Comparison of ENCODE assay signal across 15 cellular contexts in the genomic region with DNA sequence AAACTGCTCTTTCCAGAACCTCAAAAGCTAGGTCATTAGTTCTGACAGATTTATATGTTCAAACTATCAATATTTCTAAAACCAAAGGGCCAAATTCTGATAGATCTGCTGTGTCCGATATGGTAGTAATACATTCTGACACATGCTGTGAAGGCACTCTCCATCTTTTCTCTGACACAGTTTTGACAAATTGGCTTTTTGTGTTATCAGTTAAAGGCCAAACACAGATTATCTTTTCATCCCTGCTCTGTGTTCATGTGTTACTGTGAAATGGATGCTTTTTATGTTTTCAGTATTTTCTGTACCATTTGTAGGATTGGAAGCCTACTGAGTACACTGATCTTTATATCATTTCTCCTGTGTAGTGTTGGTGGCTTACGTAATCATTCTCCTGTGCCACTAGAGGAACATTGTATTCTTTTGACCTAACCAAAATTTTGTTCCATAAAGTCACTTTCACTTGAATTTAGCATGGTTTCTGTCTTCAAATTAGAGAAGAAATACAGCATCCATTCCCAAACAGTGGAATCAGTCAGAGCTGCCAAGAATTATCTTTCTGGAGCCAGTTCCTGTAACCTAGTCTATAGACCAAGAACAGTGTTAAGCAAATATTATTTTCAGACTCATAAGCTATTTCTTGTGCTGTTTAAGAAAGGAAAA.
DNase-seq lines count a peak whose midpoint lies in the region; ATAC-seq and TF ChIP-seq lines count a peak whose summit lies in the region.
"Had no signal": no experiment of that assay in that cellular context is flagged by ENCODE, and none has a peak within 500 bp of the region (broad histone marks: within the 10 kb centered on the region; RNA-seq: fewer than 3 reads in every experiment).

No MANE protein-coding gene starts in this region.

- H3K27ac ChIP-seq in VCaP = peak overlapping the region; percentile 25
- no peak overlapping the region for H3K27ac ChIP-seq in right cardiac atrium (ENCODE audit: low read length)
- no peak overlapping the region for H3K27ac ChIP-seq in aorta (ENCODE audit: low read depth in 1 of 2, low read length in 2 of 2)
- H3K27ac ChIP-seq in sigmoid colon = peak overlapping the region in 1 of 4 donors; percentile 19
- H3K27ac ChIP-seq: BLaER1 had no signal

- peak; percentile 49 to 86 for ATAC-seq in right cardiac atrium
- ATAC-seq in aorta (ENCODE audit: low FRiP score) = peak; percentile 56
- ATAC-seq in stimulated activated naive CD8-positive, alpha-beta T cell treated with anti-CD3 and anti-CD28 coated beads, Interleukin-15, amount 100 ng/mL, for 72 hours = no peak

- H3K4me1 ChIP-seq in right cardiac atrium (ENCODE audit: control insufficient read depth, insufficient read depth, low read length) (no peaks in the 10 kb centered on the region), aorta (ENCODE audit: control insufficient read depth in 1 of 2, insufficient read depth in 2 of 2, low read length in 2 of 2) (peaks cover 3 to 4% of the 10 kb centered on the region in 2 donors), sigmoid colon (peaks cover 0 to 18% (median 6%) of the 10 kb centered on the region in 4 donors)
- H3K4me1 ChIP-seq: BLaER1 had no signal

- intact Hi-C loops in right cardiac atrium (cut with DNase I) (no loop called here), aorta (cut with DNase I) (no loop called here), sigmoid colon (cut with DNase I) (no loop called here)

- DNase-seq in fibroblast of gingiva (ENCODE audit: low read depth) (peak; percentile 12), right cardiac atrium (no peak), aorta (no peak), sigmoid colon (no peak), H4 (ENCODE audit: low spot score) (no peak)
- no peak for DNase-seq in stimulated activated naive CD8-positive, alpha-beta T cell treated with anti-CD3 and anti-CD28 coated beads, Interleukin-15, amount 100 ng/mL, for 72 hours
- DNase-seq: CD8-positive, alpha-beta memory T cell; DND-41; GDM1; KBM-7; NCI-H146; NCI-H226; NCI-H526 treated with DMSO at 0.1 percent for 48 hours had no signal

- no peaks in the 10 kb centered on the region for H3K36me3 ChIP-seq in aorta (ENCODE audit: control insufficient read depth in 1 of 2, insufficient read depth in 2 of 2, low read length in 1 of 2)
- H3K36me3 ChIP-seq in sigmoid colon = no peaks in the 10 kb centered on the region
- H3K36me3 ChIP-seq: BLaER1 had no signal

- no peak overlapping the region for H3K4me3 ChIP-seq in right cardiac atrium (ENCODE audit: low read length)
- no peak overlapping the region for H3K4me3 ChIP-seq in aorta (ENCODE audit: low read length in 2 of 2)
- H3K4me3 ChIP-seq in sigmoid colon = no peak overlapping the region
- H3K4me3 ChIP-seq: BLaER1 had no signal

- no peak for TF ChIP-seq EP300 in sigmoid colon (IDR thresholded peaks at IDR 0.05)

- H3K9me3 ChIP-seq in right cardiac atrium (ENCODE audit: control insufficient read depth, low read length) = no peaks in the 10 kb centered on the region
- no peaks in the 10 kb centered on the region for H3K9me3 ChIP-seq in aorta (ENCODE audit: control insufficient read depth, low read length)
- H3K9me3 ChIP-seq in sigmoid colon = no peaks in the 10 kb centered on the region
- H3K9me3 ChIP-seq: BLaER1 had no signal

- no peak for TF ChIP-seq CTCF in VCaP (conservative IDR thresholded peaks at IDR 0.05)
- no peak for TF ChIP-seq CTCF in sigmoid colon (IDR thresholded peaks at IDR 0.05)

- 65% methylated on average over 2 of the region's 2 CpGs for WGBS in right cardiac atrium
- WGBS in aorta, 2 donors = 50 to 53% methylated on average over 2 of the region's 2 CpGs
- WGBS in sigmoid colon, 2 donors = 89 to 97% methylated on average over 2 of the region's 2 CpGs

- TF ChIP-seq POLR2A in sigmoid colon (IDR thresholded peaks at IDR 0.05) = no peak

- H3K27me3 ChIP-seq in right cardiac atrium (ENCODE audit: control insufficient read depth, insufficient read depth) (no peaks in the 10 kb centered on the region), aorta (ENCODE audit: control insufficient read depth in 1 of 2, insufficient read depth in 2 of 2, low read length in 1 of 2) (no peaks in the 10 kb centered on the region), sigmoid colon (no peaks in the 10 kb centered on the region)
- H3K27me3 ChIP-seq: BLaER1 had no signal

- H3K9me3 Mint-ChIP-seq in stimulated activated naive CD8-positive, alpha-beta T cell treated with anti-CD3 and anti-CD28 coated beads, Interleukin-15, amount 100 ng/mL, for 72 hours = peaks cover 0 to 4% of the 10 kb centered on the region in 2 donors

- H3K27ac Mint-ChIP-seq in stimulated activated naive CD8-positive, alpha-beta T cell treated with anti-CD3 and anti-CD28 coated beads, Interleukin-15, amount 100 ng/mL, for 72 hours = no peak overlapping the region
- H3K27ac Mint-ChIP-seq: CD8-positive, alpha-beta memory T cell had no signal

- H3K4me1 Mint-ChIP-seq in stimulated activated naive CD8-positive, alpha-beta T cell treated with anti-CD3 and anti-CD28 coated beads, Interleukin-15, amount 100 ng/mL, for 72 hours = no peaks in the 10 kb centered on the region
- H3K4me1 Mint-ChIP-seq: CD8-positive, alpha-beta memory T cell had no signal

- H3K4me3 Mint-ChIP-seq in stimulated activated naive CD8-positive, alpha-beta T cell treated with anti-CD3 and anti-CD28 coated beads, Interleukin-15, amount 100 ng/mL, for 72 hours = no peak overlapping the region
- H3K4me3 Mint-ChIP-seq: CD8-positive, alpha-beta memory T cell had no signal

- no peaks in the 10 kb centered on the region for H3K27me3 Mint-ChIP-seq in stimulated activated naive CD8-positive, alpha-beta T cell treated with anti-CD3 and anti-CD28 coated beads, Interleukin-15, amount 100 ng/mL, for 72 hours
- H3K27me3 Mint-ChIP-seq: CD8-positive, alpha-beta memory T cell had no signal
